Comparison of ENCODE assay signal across 8 cellular contexts in genomic region chr3:124885466-124886167, GRCh38. TPM values are rescaled to one million over a fixed set of nuclear protein-coding genes. Genes with fewer than 3 reads are reported as not detected.
DNase-seq lines count a peak whose midpoint lies in the region; ATAC-seq lines count a peak whose summit lies in the region.

No MANE protein-coding gene starts in this region.

- H3K36me3 ChIP-seq in SJCRH30, result no peaks in the 10 kb centered on the region; the same call in 1 of the 2 replicates

- no peaks in the 10 kb centered on the region for H3K27me3 ChIP-seq in SJCRH30

- H3K4me1 ChIP-seq in SJCRH30, result peaks cover 19% of the 10 kb centered on the region

- H3K27ac ChIP-seq in SJCRH30, result peak overlapping the region; percentile 83

- no peaks in the 10 kb centered on the region for H3K9me3 ChIP-seq in SJCRH30 (replicated peaks)

- peak; percentile 66 for DNase-seq in EH (ENCODE audit: low read depth)
- DNase-seq in SJCRH30, result peak; percentile 68 to 84
- DNase-seq in fibroblast of peridontal ligament (ENCODE audit: extremely low read depth), result peak; percentile 34
- DNase-seq in posterior vena cava (ENCODE audit: low spot score), result peak; percentile 61
- DNase-seq in NOMO-1 treated with dmso at 0.1 percent for 144 hours (lab: John Stamatoyannopoulos, UW; ENCODE audit: unreplicated experiment), result no peak
- DNase-seq in LoVo (ENCODE audit: low spot score), result no peak
- DNase-seq in NCI-H1436 treated with DMSO at 0.1 percent for 48 hours (lab: John Stamatoyannopoulos, UW), result no peak

- intact Hi-C loops in posterior vena cava (cut with DNase I), result loop anchor here in 1 of 2 donors (5.0 kb wide), 1 partner anchor 103 kb away; no protein-coding TSS in a partner anchor

- peak overlapping the region; percentile 71 for H3K4me3 ChIP-seq in SJCRH30

- no peak for ATAC-seq in HG03108 (IDR thresholded peaks at IDR 0.05; ENCODE audit: unreplicated experiment)

RNA-seq across cellular contexts. Expression of gene ITGB5, which starts 1.5 kb away (rescaled TPM):
- total RNA-seq in SJCRH30 (2014; rRNA removed; shearing (Covaris generic)), result 85.3 and 105 TPM in 2 replicates
- 100 to 1,000 TPM; 250 to 292 TPM for total RNA-seq in posterior vena cava

RNA-seq across cellular contexts. Expression of gene MUC13, which starts 48.9 kb away (rescaled TPM):
- total RNA-seq in SJCRH30 (2014; rRNA removed; shearing (Covaris generic)), result not detected in 2 replicates
- under 1 TPM in 1 of 2 donors, not detected in 1; 0.10 TPM for total RNA-seq in posterior vena cava

Comparison
In these comparisons a context has a peak if more than half of its experiments do, and no peak if none do; other contexts are left out.
1. DNase-seq: peak in EH (single experiment), SJCRH30 (2 of 2), fibroblast of peridontal ligament (single experiment) and posterior vena cava (single experiment); none in NOMO-1 treated with dmso at 0.1 percent for 144 hours (single experiment), LoVo (single experiment) and NCI-H1436 treated with DMSO at 0.1 percent for 48 hours (single experiment).